ENCODE assay signal across 17 cellular contexts in genomic region chr3:133744241-133744640, GRCh38. TPM values are rescaled to one million over a fixed set of nuclear protein-coding genes. Genes with fewer than 3 reads are reported as not detected.
DNase-seq lines count a peak whose midpoint lies in the region; ATAC-seq and TF ChIP-seq lines count a peak whose summit lies in the region.
"Had no signal": no experiment of that assay in that cellular context is flagged by ENCODE, and none has a peak within 500 bp of the region (broad histone marks: within the 10 kb centered on the region; RNA-seq: fewer than 3 reads in every experiment).

No MANE protein-coding gene starts in this region.

- no peaks in the 10 kb centered on the region for H3K79me2 ChIP-seq in OCI-LY7 (ENCODE audit: insufficient read depth, low read depth, low read length)

- H3K4me3 ChIP-seq in OCI-LY7 (ENCODE audit: low read depth, low read length, poor library complexity, severe bottlenecking) (no peak overlapping the region), mucosa of descending colon (no peak overlapping the region)

- TF ChIP-seq CTCF in C4-2B (conservative IDR thresholded peaks at IDR 0.05) (no peak), OCI-LY7 (conservative IDR thresholded peaks at IDR 0.05; ENCODE audit: low read length) (no peak), mucosa of descending colon (IDR thresholded peaks at IDR 0.05) (no peak)

- H3K36me3 ChIP-seq in OCI-LY7 (ENCODE audit: insufficient read depth, low read length) (no peaks in the 10 kb centered on the region), mucosa of descending colon (ENCODE audit: low read depth) (no peaks in the 10 kb centered on the region)
- H3K36me3 ChIP-seq: BE2C had no signal

- POLR2A ChIA-PET in OCI-LY7 (lab: Charles Lee) = interaction anchor here (1.1 kb wide), 1 partner anchor 12 kb away, joined by 5 read pairs; no protein-coding TSS in a partner anchor

- intact Hi-C loops in OCI-LY7 (cut with micrococcal nuclease; ENCODE audit: unreplicated experiment) (no loop called here), mucosa of descending colon (cut with DNase I, micrococcal nuclease) (no loop called here)

- H3K27me3 ChIP-seq in layer of hippocampus (ENCODE audit: control insufficient read depth, insufficient read depth, low read length) = no peaks in the 10 kb centered on the region

- peaks cover 2% of the 10 kb centered on the region for H3K4me1 Mint-ChIP-seq in activated naive CD8-positive, alpha-beta T cell treated with anti-CD3 and anti-CD28 coated beads, Interleukin-2, amount 50 U/mL, for 24 hours
- H3K4me1 Mint-ChIP-seq: CD14-positive monocyte had no signal

- BruUV-seq in OCI-LY7 (replicated peaks; lab: Mats Ljungman, UMichigan) = no TSS peak

- no peak overlapping the region for H3K4me2 ChIP-seq in OCI-LY7 (ENCODE audit: low read length)

- H3K4me1 ChIP-seq in OCI-LY7 (ENCODE audit: insufficient read depth, low read length, poor library complexity, severe bottlenecking) (no peaks in the 10 kb centered on the region), mucosa of descending colon (ENCODE audit: low read depth) (peaks cover 5% of the 10 kb centered on the region)
- H3K4me1 ChIP-seq: BE2C had no signal

- H3K4me3 Mint-ChIP-seq in activated naive CD8-positive, alpha-beta T cell treated with anti-CD3 and anti-CD28 coated beads, Interleukin-2, amount 50 U/mL, for 24 hours = no peak overlapping the region
- H3K4me3 Mint-ChIP-seq: CD8-positive, alpha-beta T cell; HFFc6 had no signal

- H4K20me1 ChIP-seq in OCI-LY7 (ENCODE audit: insufficient read depth, low read length) = no peaks in the 10 kb centered on the region

- H2AFZ ChIP-seq in OCI-LY7 (ENCODE audit: low read length) = no peak overlapping the region

- peak overlapping the region; percentile 65 for H3K27ac ChIP-seq in C4-2B
- H3K27ac ChIP-seq in angular gyrus (ENCODE audit: low read depth, low read length) = peak overlapping the region; percentile 99
- H3K27ac ChIP-seq in layer of hippocampus (ENCODE audit: low read depth, low read length) = peak overlapping the region; percentile 99
- peak overlapping the region; percentile 99 for H3K27ac ChIP-seq in substantia nigra (ENCODE audit: low read depth, low read length, poor library complexity, severe bottlenecking)
- H3K27ac ChIP-seq in OCI-LY7 (ENCODE audit: low read depth, low read length, poor library complexity, severe bottlenecking) = no peak overlapping the region

- DNase-seq in substantia nigra (lab: John Stamatoyannopoulos, UW) (no peak), OCI-LY7 (ENCODE audit: low spot score) (no peak), mucosa of descending colon (no peak)
- no peak for DNase-seq in activated naive CD8-positive, alpha-beta T cell treated with anti-CD3 and anti-CD28 coated beads, Interleukin-2, amount 50 U/mL, for 24 hours
- DNase-seq: BE2C; CD8-positive, alpha-beta T cell; COR-L47; DMS153; DMS79 treated with DMSO at 0.1 percent for 48 hours; EL; HCEC 1CT; HFFc6 had no signal

- H3K9me3 ChIP-seq in OCI-LY7 (ENCODE audit: low read length) (no peaks in the 10 kb centered on the region), mucosa of descending colon (no peaks in the 10 kb centered on the region)
- H3K9me3 ChIP-seq: BE2C had no signal

- H3K36me3 Mint-ChIP-seq in activated naive CD8-positive, alpha-beta T cell treated with anti-CD3 and anti-CD28 coated beads, Interleukin-2, amount 50 U/mL, for 24 hours (ENCODE audit: low read depth) = no peaks in the 10 kb centered on the region
- H3K36me3 Mint-ChIP-seq: CD14-positive monocyte; CD8-positive, alpha-beta T cell had no signal

- H3K27ac Mint-ChIP-seq in activated naive CD8-positive, alpha-beta T cell treated with anti-CD3 and anti-CD28 coated beads, Interleukin-2, amount 50 U/mL, for 24 hours = no peak overlapping the region
- H3K27ac Mint-ChIP-seq: CD14-positive monocyte; CD8-positive, alpha-beta T cell; HFFc6 had no signal

- CTCF ChIA-PET in OCI-LY7 (lab: Charles Lee; ENCODE audit: unreplicated experiment) = no interaction called here

- no peaks in the 10 kb centered on the region for H3K9me2 ChIP-seq in OCI-LY7 (ENCODE audit: insufficient read depth, low read length)

- peaks cover 2% of the 10 kb centered on the region for H3K9me3 Mint-ChIP-seq in activated naive CD8-positive, alpha-beta T cell treated with anti-CD3 and anti-CD28 coated beads, Interleukin-2, amount 50 U/mL, for 24 hours
- H3K9me3 Mint-ChIP-seq: HFFc6 had no signal

- H3K27me3 Mint-ChIP-seq in activated naive CD8-positive, alpha-beta T cell treated with anti-CD3 and anti-CD28 coated beads, Interleukin-2, amount 50 U/mL, for 24 hours = peaks cover 36% of the 10 kb centered on the region

- ATAC-seq in activated naive CD8-positive, alpha-beta T cell treated with anti-CD3 and anti-CD28 coated beads, Interleukin-2, amount 50 U/mL, for 24 hours = no peak
- no peak for ATAC-seq in mucosa of descending colon
- ATAC-seq: CD8-positive, alpha-beta T cell had no signal

RNA-seq across cellular contexts. Expression of gene TF, which starts 2.0 kb away (rescaled TPM):
- total RNA-seq in OCI-LY7 (2014; rRNA removed; shearing (Covaris generic)) = 0.25 and 0.93 TPM in 2 replicates
- total RNA-seq in OCI-LY7 (2022) = 0.15 and 0.89 TPM in 2 replicates
- total RNA-seq in mucosa of descending colon = 10 to 100 TPM in 1 of 3 donors, 1 to 10 TPM in 1, under 1 TPM in 1; 0.51 to 13.5 (median 4.6) TPM
- total RNA-seq: H4 had no signal
